6 cellular contexts compared by ENCODE assay signal in genomic region chr1:202968351-202968750, GRCh38. TPM values are rescaled to one million over a fixed set of nuclear protein-coding genes. Genes with fewer than 3 reads are reported as not detected.
DNase-seq lines count a peak whose midpoint lies in the region; ATAC-seq and TF ChIP-seq lines count a peak whose summit lies in the region.

No MANE protein-coding gene starts in this region.

- H3K4me1 ChIP-seq in CD8-positive, alpha-beta T cell (ENCODE audit: insufficient read depth, low read length): peaks cover 24% of the 10 kb centered on the region
- peaks cover 13 to 17% of the 10 kb centered on the region in 2 donors for H3K4me1 ChIP-seq in mucosa of rectum (ENCODE audit: control insufficient read depth in 2 of 2, insufficient read depth in 2 of 2, low read length in 2 of 2)

- H3K9ac ChIP-seq in mucosa of rectum (ENCODE audit: low read depth in 1 of 2, low read length in 2 of 2): no peak overlapping the region

- peaks cover 20% of the 10 kb centered on the region for H3K36me3 Mint-ChIP-seq in CD8-positive, alpha-beta T cell

- no peak for DNase-seq in CD8-positive, alpha-beta T cell
- DNase-seq in cerebellum (ENCODE audit: low spot score) (no peak), NCI-H2107 (lab: John Stamatoyannopoulos, UW) (no peak)

- no peaks in the 10 kb centered on the region for H3K9me3 Mint-ChIP-seq in CD8-positive, alpha-beta T cell

- peaks cover 32% of the 10 kb centered on the region for H3K4me1 Mint-ChIP-seq in CD8-positive, alpha-beta T cell (ENCODE audit: low read depth)

- H3K27me3 ChIP-seq in CD8-positive, alpha-beta T cell (ENCODE audit: insufficient read depth, low read length): no peaks in the 10 kb centered on the region
- no peaks in the 10 kb centered on the region for H3K27me3 ChIP-seq in mucosa of rectum (ENCODE audit: control insufficient read depth in 2 of 2, insufficient read depth in 2 of 2, low read length in 2 of 2)

- CTCF ChIA-PET in CD8-positive, alpha-beta T cell (lab: Charles Lee): interaction anchor here (0.8 to 1.4 kb wide), 8 partner anchors 9 to 41 kb away, joined by 3 to 11 read pairs (median 4); partner anchors contain the start of gene KLHL12

- intact Hi-C loops in CD8-positive, alpha-beta T cell (cut with DNase I, micrococcal nuclease): loop anchor here (2.0 to 5.0 kb wide), 4 partner anchors 38 to 621 kb away; partner anchors contain the start of genes PPP1R12B (in 2 of the 2), PPFIA4 (in 1 of the 2) and TMEM183A (in 1 of the 2)

- H3K4me3 ChIP-seq in CD8-positive, alpha-beta T cell (ENCODE audit: low read depth, low read length): peak overlapping the region; percentile 56
- H3K4me3 ChIP-seq in mucosa of rectum (ENCODE audit: low read length in 2 of 2): peak overlapping the region in 1 of 2 donors; percentile 80

- H3K27me3 Mint-ChIP-seq in CD8-positive, alpha-beta T cell (ENCODE audit: low read depth): no peaks in the 10 kb centered on the region

- H3K27ac Mint-ChIP-seq in CD8-positive, alpha-beta T cell: peak overlapping the region; percentile 95

- no peaks in the 10 kb centered on the region for H3K9me3 ChIP-seq in CD8-positive, alpha-beta T cell (ENCODE audit: low read length)
- H3K9me3 ChIP-seq in mucosa of rectum (ENCODE audit: control insufficient read depth in 2 of 2, low read length in 2 of 2): no peaks in the 10 kb centered on the region

- ATAC-seq in CD8-positive, alpha-beta T cell: no peak
- no peak for ATAC-seq in GM19452 (IDR thresholded peaks at IDR 0.05; ENCODE audit: unreplicated experiment)

- POLR2A ChIA-PET in CD8-positive, alpha-beta T cell (lab: Charles Lee): interaction anchor here (0.6 to 3.1 kb wide), 6 partner anchors 23 to 402 kb away, joined by 3 to 12 read pairs (median 6); partner anchors contain the start of genes RABIF and TMEM183A

- H3K4me3 Mint-ChIP-seq in CD8-positive, alpha-beta T cell: peak overlapping the region; percentile 90

- no peak overlapping the region for H3K27ac ChIP-seq in CD8-positive, alpha-beta T cell (ENCODE audit: low read depth, low read length)
- H3K27ac ChIP-seq in VCaP: peak overlapping the region; percentile 45; the same call in 1 of the 2 replicates
- H3K27ac ChIP-seq in mucosa of rectum (ENCODE audit: low read depth in 2 of 2, low read length in 2 of 2): peak overlapping the region; percentile 10 to 12

- no peak for TF ChIP-seq CTCF in CD8-positive, alpha-beta T cell (IDR thresholded peaks at IDR 0.05)
- no peak for TF ChIP-seq CTCF in VCaP (conservative IDR thresholded peaks at IDR 0.05)

- no peaks in the 10 kb centered on the region for H3K36me3 ChIP-seq in CD8-positive, alpha-beta T cell (ENCODE audit: insufficient read depth, low read length)
- H3K36me3 ChIP-seq in mucosa of rectum (ENCODE audit: control insufficient read depth in 2 of 2, insufficient read depth in 2 of 2, low read length in 2 of 2): peaks cover 6 to 8% of the 10 kb centered on the region in 2 donors

RNA-seq across cellular contexts. Expression of gene CYB5R1, which starts 1.3 kb away (rescaled TPM):
- 10 to 100 TPM; 34.6 to 36.0 TPM for total RNA-seq in CD8-positive, alpha-beta T cell
- total RNA-seq in cerebellum: 15.2 TPM

RNA-seq across cellular contexts. Expression of gene ADIPOR1, which starts 10.2 kb away (rescaled TPM):
- 100 to 1,000 TPM; 106 to 117 TPM for total RNA-seq in CD8-positive, alpha-beta T cell
- total RNA-seq in cerebellum: 38.7 TPM

RNA-seq across cellular contexts. Expression of gene TMEM183A, which starts 38.8 kb away (rescaled TPM):
- 100 to 1,000 TPM; 201 to 214 TPM for total RNA-seq in CD8-positive, alpha-beta T cell
- total RNA-seq in cerebellum: 71.2 TPM

RNA-seq across cellular contexts. Expression of gene KLHL12, which starts 41.3 kb away (rescaled TPM):
- total RNA-seq in CD8-positive, alpha-beta T cell: 10 to 100 TPM; 17.9 to 19.2 TPM
- 26.4 TPM for total RNA-seq in cerebellum

RNA-seq across cellular contexts. Expression of gene PPFIA4, which starts 57.9 kb away (rescaled TPM):
- total RNA-seq in CD8-positive, alpha-beta T cell: 1 to 10 TPM in 1 of 2 experiments, under 1 TPM in 1; 0.33 to 1.1 TPM
- total RNA-seq in cerebellum: 47.6 TPM
